Comparison of ENCODE assay signal across 1 cellular context in genomic region chr14:77439861-77440260, GRCh38.
A peak's percentile ranks its signal among the peaks of the same experiment; 100 is the strongest.
TF ChIP-seq lines count a peak whose summit lies in the region.

No MANE protein-coding gene starts in this region.

TF ChIP-seq in K562, 482 proteins besides CTCF, POLR2A, EP300 and RAD21:
- no peak for TF ChIP-seq PCBP2 (IDR thresholded peaks at IDR 0.05; ENCODE audit: low read depth, low read length, poor library complexity, severe bottlenecking)
- peak; percentile 23; the same call in 1 of the 2 replicates for TF ChIP-seq ZNF121 (CRISPR knock-in tag; conservative IDR thresholded peaks at IDR 0.05)
